ENCODE assay signal across 1 cellular context in genomic region chr2:31522742-31523141, GRCh38.
TF ChIP-seq lines count a peak whose summit lies in the region.

No MANE protein-coding gene starts in this region.

TF ChIP-seq in HepG2, 621 proteins besides CTCF, POLR2A, EP300 and RAD21 (continued from another document):
- TF ChIP-seq ZBTB40 (IDR thresholded peaks at IDR 0.05) (no peak), ZBTB40 (CRISPR knock-in tag; IDR thresholded peaks at IDR 0.05) (no peak), GLI4 (CRISPR knock-in tag; IDR thresholded peaks at IDR 0.05; ENCODE audit: borderline replicate concordance) (no peak)
